19 cellular contexts compared by ENCODE assay signal in genomic region chr7:77839919-77840318, GRCh38. TPM values are rescaled to one million over a fixed set of nuclear protein-coding genes. Genes with fewer than 3 reads are reported as not detected.
A peak's percentile ranks its signal among the peaks of the same experiment; 100 is the strongest.
DNase-seq lines count a peak whose midpoint lies in the region; ATAC-seq and TF ChIP-seq lines count a peak whose summit lies in the region.
"Had no signal": no experiment of that assay in that cellular context is flagged by ENCODE, and none has a peak within 500 bp of the region (broad histone marks: within the 10 kb centered on the region; RNA-seq: fewer than 3 reads in every experiment).

No MANE protein-coding gene starts in this region.

- ATAC-seq in memory B cell (ENCODE audit: low read depth): peak; percentile 93
- ATAC-seq in HG02763 (IDR thresholded peaks at IDR 0.05; ENCODE audit: unreplicated experiment): no peak
- ATAC-seq: PC-3 had no signal

- no peaks in the 10 kb centered on the region for H4K20me1 ChIP-seq in DOHH2 (ENCODE audit: control insufficient read depth, insufficient read depth, low read depth, low read length)
- no peaks in the 10 kb centered on the region for H4K20me1 ChIP-seq in OCI-LY1 (ENCODE audit: insufficient read depth, low read length)
- H4K20me1 ChIP-seq in PC-9 (ENCODE audit: insufficient read depth): no peaks in the 10 kb centered on the region

- H3K36me3 ChIP-seq in DOHH2 (ENCODE audit: control insufficient read depth, low read length): peaks cover 5% of the 10 kb centered on the region
- H3K36me3 ChIP-seq in HEK293 (ENCODE audit: control insufficient read depth in 2 of 2, insufficient read depth in 1 of 2, low read length in 2 of 2): no peaks in the 10 kb centered on the region
- H3K36me3 ChIP-seq in OCI-LY1 (ENCODE audit: insufficient read depth, low read length): peaks cover 4% of the 10 kb centered on the region; the same call in 1 of the 2 replicates
- no peaks in the 10 kb centered on the region for H3K36me3 ChIP-seq in PC-9 (ENCODE audit: low read depth)

- H3K4me3 ChIP-seq in DOHH2 (ENCODE audit: low read length): peak overlapping the region; percentile 36
- no peak overlapping the region for H3K4me3 ChIP-seq in HEK293 (ENCODE audit: low read depth, low read length)
- H3K4me3 ChIP-seq in OCI-LY1 (ENCODE audit: low read depth, low read length, poor library complexity, severe bottlenecking): no peak overlapping the region
- no peak overlapping the region for H3K4me3 ChIP-seq in PC-9

- no peak overlapping the region for H3K27ac ChIP-seq in DOHH2 (ENCODE audit: low read depth, low read length)
- no peak overlapping the region for H3K27ac ChIP-seq in HEK293 (ENCODE audit: extremely low read depth, low read depth, low read length)
- peak overlapping the region; percentile 33 for H3K27ac ChIP-seq in OCI-LY1 (ENCODE audit: low read depth, low read length, poor library complexity, severe bottlenecking)
- H3K27ac ChIP-seq in PC-9: no peak overlapping the region
- H3K27ac ChIP-seq: RWPE1 had no signal

- H3K27me3 Mint-ChIP-seq in memory B cell: no peaks in the 10 kb centered on the region
- H3K27me3 Mint-ChIP-seq: CD4-positive, alpha-beta T cell had no signal

- TF ChIP-seq CTCF in DOHH2 (IDR thresholded peaks at IDR 0.05; ENCODE audit: low read depth, low read length, poor library complexity, severe bottlenecking): no peak
- no peak for TF ChIP-seq CTCF in HEK293 (tag by site-specific recombination; IDR thresholded peaks at IDR 0.05)
- TF ChIP-seq CTCF in OCI-LY1 (IDR thresholded peaks at IDR 0.05; ENCODE audit: low read length): no peak
- no peak for TF ChIP-seq CTCF in PC-9 (conservative IDR thresholded peaks at IDR 0.05)

- H3K4me3 Mint-ChIP-seq in memory B cell: peak overlapping the region; percentile 79
- H3K4me3 Mint-ChIP-seq: CD4-positive, alpha-beta T cell had no signal

- H3K4me2 ChIP-seq in DOHH2 (ENCODE audit: low read length): peak overlapping the region; percentile 55
- H3K4me2 ChIP-seq in OCI-LY1 (ENCODE audit: low read length): peak overlapping the region; percentile 40; the same call in 1 of the 2 replicates
- no peak overlapping the region for H3K4me2 ChIP-seq in PC-9

- H3K4me1 Mint-ChIP-seq in memory B cell: peaks cover 19% of the 10 kb centered on the region

- DNase-seq in memory B cell (ENCODE audit: low spot score in 2 of 2): peak in 1 of 2 donors; percentile 33
- DNase-seq in PC-9: no peak
- DNase-seq in HPDE6-E6E7 (ENCODE audit: extremely low spot score): no peak
- DNase-seq in GOT3 (lab: John Stamatoyannopoulos, UW): no peak
- DNase-seq: Caco-2; CD4-positive, alpha-beta T cell; EL; H7; NCI-H1048; NCI-H1436; NCI-H2171 treated with DMSO at 0.1 percent for 48 hours; NCI-H446 treated with DMSO at 0.1 percent for 48 hours; PC-3; SIG-M5 had no signal

- peaks cover 14% of the 10 kb centered on the region for H3K36me3 Mint-ChIP-seq in memory B cell

- H3K9me3 Mint-ChIP-seq in memory B cell: no peaks in the 10 kb centered on the region
- H3K9me3 Mint-ChIP-seq: CD4-positive, alpha-beta T cell had no signal

- H3K27me3 ChIP-seq in DOHH2 (ENCODE audit: control insufficient read depth, low read length) (no peaks in the 10 kb centered on the region), OCI-LY1 (ENCODE audit: insufficient read depth, low read length) (no peaks in the 10 kb centered on the region), PC-9 (ENCODE audit: insufficient read depth, low read depth) (no peaks in the 10 kb centered on the region)

- H3K9me2 ChIP-seq in DOHH2 (replicated peaks; ENCODE audit: control insufficient read depth, low read length) (no peaks in the 10 kb centered on the region), OCI-LY1 (ENCODE audit: low read depth, low read length) (no peaks in the 10 kb centered on the region), PC-9 (ENCODE audit: insufficient read depth) (no peaks in the 10 kb centered on the region)

- H3K4me1 ChIP-seq in DOHH2 (ENCODE audit: control insufficient read depth, low read length): peaks cover 43% of the 10 kb centered on the region
- H3K4me1 ChIP-seq in HEK293 (ENCODE audit: control insufficient read depth, insufficient read depth, low read length): peaks cover 16% of the 10 kb centered on the region
- peaks cover 41% of the 10 kb centered on the region for H3K4me1 ChIP-seq in OCI-LY1 (ENCODE audit: insufficient read depth, low read length, severe bottlenecking)
- H3K4me1 ChIP-seq in PC-9 (replicated peaks; ENCODE audit: insufficient read depth): peaks cover 19% of the 10 kb centered on the region

- no TSS peak for BruUV-seq in PC-9 (replicated peaks; lab: Mats Ljungman, UMichigan)

- H3K27ac Mint-ChIP-seq in memory B cell: peak overlapping the region; percentile 89
- H3K27ac Mint-ChIP-seq: CD4-positive, alpha-beta T cell had no signal

- H3K9ac ChIP-seq in OCI-LY1 (ENCODE audit: low read length): no peak overlapping the region

- POLR2A ChIA-PET in HEK293 (lab: Yijun Ruan, JAX): no interaction called here
- POLR2A ChIA-PET in PC-9 (lab: Charles Lee; ENCODE audit: unreplicated experiment): no interaction called here

- CTCF ChIA-PET in HEK293 (lab: Yijun Ruan, JAX) (interaction anchor here (0.6 to 1.1 kb wide), 2 partner anchors 41 to 178 kb away, joined by 3 read pairs; no protein-coding TSS in a partner anchor), PC-9 (lab: Charles Lee) (no interaction called here)

- H3F3A ChIP-seq in DOHH2 (ENCODE audit: control insufficient read depth, insufficient read depth): peaks cover 5% of the 10 kb centered on the region; the same call in 1 of the 2 replicates
- H3F3A ChIP-seq in OCI-LY1 (ENCODE audit: insufficient read depth, low read length): no peaks in the 10 kb centered on the region
- H3F3A ChIP-seq in PC-9 (ENCODE audit: insufficient read depth, low read depth): peaks cover 4% of the 10 kb centered on the region; the same call in 1 of the 2 replicates

- H3K79me2 ChIP-seq in DOHH2 (ENCODE audit: control insufficient read depth, low read length) (peaks cover 76% of the 10 kb centered on the region), OCI-LY1 (ENCODE audit: insufficient read depth, low read length) (peaks cover 43% of the 10 kb centered on the region), PC-9 (ENCODE audit: low read depth) (peaks cover 10% of the 10 kb centered on the region)

- intact Hi-C loops in PC-9 (cut with micrococcal nuclease; ENCODE audit: unreplicated experiment): no loop called here

- H2AFZ ChIP-seq in OCI-LY1 (ENCODE audit: low read length) (no peak overlapping the region), PC-9 (no peak overlapping the region)

- no peaks in the 10 kb centered on the region for H3K9me3 ChIP-seq in DOHH2 (ENCODE audit: control insufficient read depth, insufficient read depth, low read length)
- no peaks in the 10 kb centered on the region for H3K9me3 ChIP-seq in HEK293 (ENCODE audit: control insufficient read depth, insufficient read depth, low read depth, low read length)
- H3K9me3 ChIP-seq in OCI-LY1 (ENCODE audit: low read length): no peaks in the 10 kb centered on the region
- no peaks in the 10 kb centered on the region; the same call in 1 of the 2 replicates for H3K9me3 ChIP-seq in PC-9 (ENCODE audit: insufficient read depth, low read depth)
- H3K9me3 ChIP-seq: Caco-2 had no signal

TF ChIP-seq in HEK293, 187 proteins besides CTCF, POLR2A, EP300 and RAD21:
- TF ChIP-seq SCRT2 (tag by site-specific recombination; IDR thresholded peaks at IDR 0.05): peak; percentile 38; the same call in 1 of the 2 replicates
- no peak for TF ChIP-seq MYNN (tag by site-specific recombination; IDR thresholded peaks at IDR 0.05; ENCODE audit: borderline replicate concordance)
- no peak for TF ChIP-seq ZNF433 (tag by site-specific recombination; IDR thresholded peaks at IDR 0.05; ENCODE audit: low read depth)
- no peak for TF ChIP-seq GLI4 (tag by site-specific recombination; IDR thresholded peaks at IDR 0.05)
- no peak for TF ChIP-seq ZIC2 (tag by site-specific recombination; IDR thresholded peaks at IDR 0.05)
- TF ChIP-seq OVOL3 (tag by site-specific recombination; IDR thresholded peaks at IDR 0.05): no peak

RNA-seq across cellular contexts. Expression of gene PHTF2, which starts 41.3 kb away (rescaled TPM):
- total RNA-seq in PC-9 (2021): 36.4 and 52.0 TPM in 2 replicates

RNA-seq across cellular contexts. Expression of gene TMEM60, which starts 41.7 kb away (rescaled TPM):
- total RNA-seq in PC-9 (2021): 19.5 and 29.1 TPM in 2 replicates
